ENCODE assay signal across 23 cellular contexts in genomic region chr12:45477526-45477925, GRCh38.
"Had no signal": no experiment of that assay in that cellular context is flagged by ENCODE, and none has a peak within 500 bp of the region (broad histone marks: within the 10 kb centered on the region; RNA-seq: fewer than 3 reads in every experiment).

No MANE protein-coding gene starts in this region.

- H3K4me3 Mint-ChIP-seq: activated CD4-positive, alpha-beta memory T cell treated with anti-CD3 and anti-CD28 coated beads, Interleukin-2, amount 10 ng/mL, durations not matched to agents 7 days and 5 days; activated CD4-positive, alpha-beta T cell treated with anti-CD3 and anti-CD28 coated beads, Interleukin-2, amount 10 ng/mL, durations not matched to agents 24 days and 14 days; activated naive CD4-positive, alpha-beta T cell treated with anti-CD3 and anti-CD28 coated beads, Interleukin-2, amount 50 U/mL, for 24 hours; mesothelial cell of epicardium; natural killer cell; type B pancreatic cell had no signal

- H3K27me3 Mint-ChIP-seq: activated naive CD4-positive, alpha-beta T cell treated with anti-CD3 and anti-CD28 coated beads, Interleukin-2, amount 50 U/mL, for 24 hours; progenitor cell of endocrine pancreas; type B pancreatic cell had no signal

- H3K9me3 ChIP-seq: colonic mucosa, gastrocnemius medialis, thoracic aorta had no signal

- ATAC-seq: activated CD4-positive, CD25-positive, alpha-beta regulatory T cell treated with anti-CD3 and anti-CD28 coated beads, Interleukin-2, amount 50 U/mL, for 24 hours; gastrocnemius medialis; natural killer cell had no signal

- H3K4me1 Mint-ChIP-seq: activated CD4-positive, alpha-beta memory T cell treated with anti-CD3 and anti-CD28 coated beads, Interleukin-2, amount 10 ng/mL, durations not matched to agents 7 days and 5 days; activated CD4-positive, alpha-beta T cell treated with anti-CD3 and anti-CD28 coated beads, Interleukin-2, amount 10 ng/mL, durations not matched to agents 24 days and 14 days; activated naive CD4-positive, alpha-beta T cell treated with anti-CD3 and anti-CD28 coated beads, Interleukin-2, amount 50 U/mL, for 24 hours; mesothelial cell of epicardium had no signal

- H3K27me3 ChIP-seq: brain microvascular endothelial cell, colonic mucosa, esophagus squamous epithelium, gastrocnemius medialis, sigmoid colon, spleen had no signal

- H3K4me1 ChIP-seq: colonic mucosa, esophagus squamous epithelium, gastrocnemius medialis, left ventricle myocardium inferior, sigmoid colon, spleen had no signal

- H3K4me3 ChIP-seq: colonic mucosa, esophagus squamous epithelium, gastrocnemius medialis, left ventricle myocardium inferior, sigmoid colon, spleen, thoracic aorta had no signal

- H3K36me3 Mint-ChIP-seq: mesothelial cell of epicardium, type B pancreatic cell had no signal

- H3K36me3 ChIP-seq: brain microvascular endothelial cell, colonic mucosa, esophagus squamous epithelium, gastrocnemius medialis, left ventricle myocardium inferior, sigmoid colon, spleen, thoracic aorta had no signal

- DNase-seq: activated CD4-positive, alpha-beta memory T cell treated with anti-CD3 and anti-CD28 coated beads, Interleukin-2, amount 10 ng/mL, durations not matched to agents 7 days and 5 days; activated CD4-positive, alpha-beta T cell treated with anti-CD3 and anti-CD28 coated beads, Interleukin-2, amount 10 ng/mL, durations not matched to agents 24 days and 14 days; activated gamma-delta T cell treated with Interleukin-2 at 50 U/mL for 16 hours; aorta; brain microvascular endothelial cell; colonic mucosa; esophagus squamous epithelium; gastrocnemius medialis; hypothalamus; left ventricle myocardium inferior; natural killer cell; retina; sigmoid colon; spleen; stimulated activated CD4-positive, alpha-beta T cell treated with anti-CD3 and anti-CD28 coated beads, Interleukin-4, amount 100 ng/mL, for 1 hour; stimulated activated naive CD4-positive, alpha-beta T cell had no signal

- H3K27ac Mint-ChIP-seq: activated CD4-positive, alpha-beta memory T cell treated with anti-CD3 and anti-CD28 coated beads, Interleukin-2, amount 10 ng/mL, durations not matched to agents 7 days and 5 days; activated CD4-positive, alpha-beta T cell treated with anti-CD3 and anti-CD28 coated beads, Interleukin-2, amount 10 ng/mL, durations not matched to agents 24 days and 14 days; activated naive CD4-positive, alpha-beta T cell treated with anti-CD3 and anti-CD28 coated beads, Interleukin-2, amount 50 U/mL, for 24 hours; mesothelial cell of epicardium; natural killer cell; progenitor cell of endocrine pancreas; type B pancreatic cell had no signal

- H3K27ac ChIP-seq: brain microvascular endothelial cell, colonic mucosa, esophagus squamous epithelium, gastrocnemius medialis, left ventricle myocardium inferior, sigmoid colon, spleen, thoracic aorta, VCaP had no signal
